Comparison of ENCODE assay signal across 1 cellular context in genomic region chr1:100034465-100034864, GRCh38.
TF ChIP-seq lines count a peak whose summit lies in the region.

No MANE protein-coding gene starts in this region.

TF ChIP-seq in HEK293, 187 proteins besides CTCF, POLR2A, EP300 and RAD21 (continued from another document):
- TF ChIP-seq, protein P1, sequence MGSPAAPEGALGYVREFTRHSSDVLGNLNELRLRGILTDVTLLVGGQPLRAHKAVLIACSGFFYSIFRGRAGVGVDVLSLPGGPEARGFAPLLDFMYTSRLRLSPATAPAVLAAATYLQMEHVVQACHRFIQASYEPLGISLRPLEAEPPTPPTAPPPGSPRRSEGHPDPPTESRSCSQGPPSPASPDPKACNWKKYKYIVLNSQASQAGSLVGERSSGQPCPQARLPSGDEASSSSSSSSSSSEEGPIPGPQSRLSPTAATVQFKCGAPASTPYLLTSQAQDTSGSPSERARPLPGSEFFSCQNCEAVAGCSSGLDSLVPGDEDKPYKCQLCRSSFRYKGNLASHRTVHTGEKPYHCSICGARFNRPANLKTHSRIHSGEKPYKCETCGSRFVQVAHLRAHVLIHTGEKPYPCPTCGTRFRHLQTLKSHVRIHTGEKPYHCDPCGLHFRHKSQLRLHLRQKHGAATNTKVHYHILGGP (tag by site-specific recombination; IDR thresholded peaks at IDR 0.05): no peak
- TF ChIP-seq YY1 (tag by site-specific recombination; IDR thresholded peaks at IDR 0.05) (no peak), MEIS1 (CRISPR knock-in tag; IDR thresholded peaks at IDR 0.05; ENCODE audit: borderline replicate concordance) (no peak), SALL2 (tag by site-specific recombination; IDR thresholded peaks at IDR 0.05; ENCODE audit: borderline replicate concordance) (no peak), ZBTB48 (tag by site-specific recombination; IDR thresholded peaks at IDR 0.05) (no peak), PRDM10 (tag by site-specific recombination; IDR thresholded peaks at IDR 0.05) (no peak)
